In the genomic region with DNA sequence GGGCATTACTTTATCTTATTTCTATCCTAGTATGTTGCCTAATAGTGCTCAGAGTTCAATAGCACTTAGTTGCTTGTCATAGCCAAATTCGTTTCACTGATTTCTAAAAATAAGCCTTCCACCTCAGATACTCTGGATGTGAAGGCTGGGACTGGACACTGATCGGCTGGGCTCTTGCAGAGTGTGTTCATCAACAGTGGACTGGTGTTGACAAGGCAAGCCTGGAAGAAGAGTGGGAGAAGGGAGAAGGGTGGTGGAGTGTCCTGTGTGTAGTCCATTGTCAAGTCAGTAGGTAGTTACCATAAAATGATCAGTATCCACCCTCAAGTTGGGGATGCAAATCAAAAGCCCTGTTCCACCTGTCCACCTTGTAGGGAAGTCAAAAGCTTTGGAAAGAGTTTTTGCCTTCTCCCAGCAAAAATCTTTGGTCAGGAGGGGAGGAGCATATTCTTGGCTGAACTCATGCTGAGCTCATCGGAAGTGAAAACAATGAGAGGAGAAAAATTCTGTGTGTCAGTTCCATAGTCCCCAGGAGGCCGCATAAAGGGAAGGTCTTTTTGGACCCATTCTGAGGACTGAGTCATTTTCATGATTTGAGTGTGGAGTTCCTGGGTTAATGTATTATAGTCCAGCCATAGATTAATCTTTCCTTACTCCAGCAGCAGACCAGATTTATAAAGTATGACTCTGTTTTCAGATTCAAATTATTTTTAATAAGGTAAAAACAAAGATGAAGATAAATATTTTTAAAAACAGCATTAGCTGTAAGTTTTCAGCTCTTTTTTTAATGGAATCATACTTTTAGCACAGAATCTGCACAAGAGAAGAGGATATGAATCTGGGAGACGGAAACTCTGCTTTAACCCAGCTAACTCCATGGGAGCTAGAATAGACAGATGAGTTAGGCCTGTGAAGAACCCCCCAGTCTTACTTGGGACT, we compare ENCODE assay signal across 8 cellular contexts.
DNase-seq lines count a peak whose midpoint lies in the region; ATAC-seq and TF ChIP-seq lines count a peak whose summit lies in the region.

No MANE protein-coding gene starts in this region.

- no peaks in the 10 kb centered on the region for H3K27me3 ChIP-seq in sigmoid colon

- no peak for DNase-seq in activated CD8-positive, alpha-beta T cell treated with anti-CD3 and anti-CD28 coated beads for 36 hours
- no peak for DNase-seq in activated CD8-positive, alpha-beta T cell treated with anti-CD3 and anti-CD28 coated beads, Interleukin-2, amount 10 ng/mL, durations not matched to agents 7 days and 5 days
- DNase-seq in amniotic epithelial cell (ENCODE audit: low read depth) (peak; percentile 77), left ventricle myocardium superior (peak; percentile 57), sigmoid colon (no peak), mesenteric fat pad (ENCODE audit: low spot score) (no peak)
- DNase-seq in activated CD4-positive, alpha-beta T cell treated with anti-CD3 and anti-CD28 coated beads, Interleukin-2, amount 10 ng/mL, durations not matched to agents 7 days and 5 days, result no peak

- H3K4me1 Mint-ChIP-seq in activated CD8-positive, alpha-beta T cell treated with anti-CD3 and anti-CD28 coated beads for 36 hours (ENCODE audit: low read depth), result peaks cover 59% of the 10 kb centered on the region
- peaks cover 54% of the 10 kb centered on the region for H3K4me1 Mint-ChIP-seq in activated CD8-positive, alpha-beta T cell treated with anti-CD3 and anti-CD28 coated beads, Interleukin-2, amount 10 ng/mL, durations not matched to agents 7 days and 5 days (ENCODE audit: low read depth)
- peaks cover 56% of the 10 kb centered on the region for H3K4me1 Mint-ChIP-seq in activated CD4-positive, alpha-beta T cell treated with anti-CD3 and anti-CD28 coated beads, Interleukin-2, amount 10 ng/mL, durations not matched to agents 7 days and 5 days
- H3K4me1 Mint-ChIP-seq in stimulated activated memory B cell treated with anti-CD40 and anti-IgM and Interleukin-4, amounts not matched to agents 10 μg/mL and 1 μg/mL and 100 μg/mL, for 72 hours, result peaks cover 40% of the 10 kb centered on the region

- H3K27ac Mint-ChIP-seq in activated CD8-positive, alpha-beta T cell treated with anti-CD3 and anti-CD28 coated beads for 36 hours, result peak overlapping the region; percentile 6
- no peak overlapping the region for H3K27ac Mint-ChIP-seq in activated CD8-positive, alpha-beta T cell treated with anti-CD3 and anti-CD28 coated beads, Interleukin-2, amount 10 ng/mL, durations not matched to agents 7 days and 5 days
- no peak overlapping the region for H3K27ac Mint-ChIP-seq in activated CD4-positive, alpha-beta T cell treated with anti-CD3 and anti-CD28 coated beads, Interleukin-2, amount 10 ng/mL, durations not matched to agents 7 days and 5 days
- H3K27ac Mint-ChIP-seq in stimulated activated memory B cell treated with anti-CD40 and anti-IgM and Interleukin-4, amounts not matched to agents 10 μg/mL and 1 μg/mL and 100 μg/mL, for 72 hours, result no peak overlapping the region

- no peaks in the 10 kb centered on the region for H3K9me3 ChIP-seq in sigmoid colon

- peaks cover 7 to 35% (median 17%) of the 10 kb centered on the region in 4 donors for H3K36me3 ChIP-seq in sigmoid colon

- TF ChIP-seq POLR2A in sigmoid colon (IDR thresholded peaks at IDR 0.05), result no peak

- H3K27me3 Mint-ChIP-seq in activated CD8-positive, alpha-beta T cell treated with anti-CD3 and anti-CD28 coated beads for 36 hours, result no peaks in the 10 kb centered on the region
- H3K27me3 Mint-ChIP-seq in activated CD8-positive, alpha-beta T cell treated with anti-CD3 and anti-CD28 coated beads, Interleukin-2, amount 10 ng/mL, durations not matched to agents 7 days and 5 days (ENCODE audit: low read depth), result no peaks in the 10 kb centered on the region
- no peaks in the 10 kb centered on the region for H3K27me3 Mint-ChIP-seq in activated CD4-positive, alpha-beta T cell treated with anti-CD3 and anti-CD28 coated beads, Interleukin-2, amount 10 ng/mL, durations not matched to agents 7 days and 5 days
- no peaks in the 10 kb centered on the region for H3K27me3 Mint-ChIP-seq in stimulated activated memory B cell treated with anti-CD40 and anti-IgM and Interleukin-4, amounts not matched to agents 10 μg/mL and 1 μg/mL and 100 μg/mL, for 72 hours

- H3K4me3 Mint-ChIP-seq in activated CD8-positive, alpha-beta T cell treated with anti-CD3 and anti-CD28 coated beads for 36 hours, result no peak overlapping the region
- no peak overlapping the region for H3K4me3 Mint-ChIP-seq in activated CD8-positive, alpha-beta T cell treated with anti-CD3 and anti-CD28 coated beads, Interleukin-2, amount 10 ng/mL, durations not matched to agents 7 days and 5 days
- no peak overlapping the region for H3K4me3 Mint-ChIP-seq in activated CD4-positive, alpha-beta T cell treated with anti-CD3 and anti-CD28 coated beads, Interleukin-2, amount 10 ng/mL, durations not matched to agents 7 days and 5 days
- no peak overlapping the region for H3K4me3 Mint-ChIP-seq in stimulated activated memory B cell treated with anti-CD40 and anti-IgM and Interleukin-4, amounts not matched to agents 10 μg/mL and 1 μg/mL and 100 μg/mL, for 72 hours

- 61 to 63% methylated on average over 5 of the region's 5 CpGs for WGBS in sigmoid colon, 2 donors

- CTCF ChIA-PET in activated CD8-positive, alpha-beta T cell treated with anti-CD3 and anti-CD28 coated beads for 36 hours (lab: Charles Lee), result interaction anchor here (0.9 to 5.0 kb wide), 3 partner anchors 18 to 209 kb away, joined by 3 to 34 read pairs (median 4); no protein-coding TSS in a partner anchor
- CTCF ChIA-PET in activated CD8-positive, alpha-beta T cell treated with anti-CD3 and anti-CD28 coated beads, Interleukin-2, amount 10 ng/mL, durations not matched to agents 7 days and 5 days (lab: Charles Lee), result interaction anchor here (1.5 to 8.4 kb wide), 2 partner anchors 17 to 23 kb away, joined by 3 to 66 read pairs; no protein-coding TSS in a partner anchor
- CTCF ChIA-PET in activated CD4-positive, alpha-beta T cell treated with anti-CD3 and anti-CD28 coated beads, Interleukin-2, amount 10 ng/mL, durations not matched to agents 7 days and 5 days (lab: Charles Lee), result interaction anchor here (0.9 to 1.4 kb wide), 5 partner anchors 13 to 226 kb away, joined by 3 to 4 read pairs (median 3); no protein-coding TSS in a partner anchor

- TF ChIP-seq EP300 in sigmoid colon (IDR thresholded peaks at IDR 0.05), result no peak

- no peaks in the 10 kb centered on the region for H3K9me3 Mint-ChIP-seq in activated CD8-positive, alpha-beta T cell treated with anti-CD3 and anti-CD28 coated beads for 36 hours
- H3K9me3 Mint-ChIP-seq in activated CD8-positive, alpha-beta T cell treated with anti-CD3 and anti-CD28 coated beads, Interleukin-2, amount 10 ng/mL, durations not matched to agents 7 days and 5 days (ENCODE audit: insufficient read depth), result no peaks in the 10 kb centered on the region
- no peaks in the 10 kb centered on the region for H3K9me3 Mint-ChIP-seq in activated CD4-positive, alpha-beta T cell treated with anti-CD3 and anti-CD28 coated beads, Interleukin-2, amount 10 ng/mL, durations not matched to agents 7 days and 5 days
- no peaks in the 10 kb centered on the region for H3K9me3 Mint-ChIP-seq in stimulated activated memory B cell treated with anti-CD40 and anti-IgM and Interleukin-4, amounts not matched to agents 10 μg/mL and 1 μg/mL and 100 μg/mL, for 72 hours

- no peak for TF ChIP-seq CTCF in activated CD8-positive, alpha-beta T cell treated with anti-CD3 and anti-CD28 coated beads for 36 hours (IDR thresholded peaks at IDR 0.05)
- no peak for TF ChIP-seq CTCF in sigmoid colon (IDR thresholded peaks at IDR 0.05)

- no peak for ATAC-seq in activated CD8-positive, alpha-beta T cell treated with anti-CD3 and anti-CD28 coated beads for 36 hours
- no peak for ATAC-seq in activated CD8-positive, alpha-beta T cell treated with anti-CD3 and anti-CD28 coated beads, Interleukin-2, amount 10 ng/mL, durations not matched to agents 7 days and 5 days
- peak; percentile 85 for ATAC-seq in left ventricle myocardium superior
- no peak for ATAC-seq in stimulated activated memory B cell treated with anti-CD40 and anti-IgM and Interleukin-4, amounts not matched to agents 10 μg/mL and 1 μg/mL and 100 μg/mL, for 72 hours

- H3K4me1 ChIP-seq in sigmoid colon, result peaks cover 0 to 92% (median 67%) of the 10 kb centered on the region in 4 donors

- H3K27ac ChIP-seq in sigmoid colon, result peak overlapping the region; percentile 66 to 84 (median 77)

- no peak overlapping the region for H3K4me3 ChIP-seq in sigmoid colon

- H3K36me3 Mint-ChIP-seq in activated CD8-positive, alpha-beta T cell treated with anti-CD3 and anti-CD28 coated beads for 36 hours (ENCODE audit: low read depth), result peaks cover 42% of the 10 kb centered on the region
- H3K36me3 Mint-ChIP-seq in activated CD8-positive, alpha-beta T cell treated with anti-CD3 and anti-CD28 coated beads, Interleukin-2, amount 10 ng/mL, durations not matched to agents 7 days and 5 days (ENCODE audit: low read depth), result peaks cover 66% of the 10 kb centered on the region
- H3K36me3 Mint-ChIP-seq in activated CD4-positive, alpha-beta T cell treated with anti-CD3 and anti-CD28 coated beads, Interleukin-2, amount 10 ng/mL, durations not matched to agents 7 days and 5 days (ENCODE audit: low read depth), result peaks cover 61% of the 10 kb centered on the region
- H3K36me3 Mint-ChIP-seq in stimulated activated memory B cell treated with anti-CD40 and anti-IgM and Interleukin-4, amounts not matched to agents 10 μg/mL and 1 μg/mL and 100 μg/mL, for 72 hours, result peaks cover 44% of the 10 kb centered on the region

- intact Hi-C loops in activated CD8-positive, alpha-beta T cell treated with anti-CD3 and anti-CD28 coated beads for 36 hours (cut with micrococcal nuclease), result no loop called here
- intact Hi-C loops in left ventricle myocardium superior (cut with micrococcal nuclease), result no loop called here
- intact Hi-C loops in sigmoid colon (cut with DNase I), result no loop called here

- POLR2A ChIA-PET in activated CD8-positive, alpha-beta T cell treated with anti-CD3 and anti-CD28 coated beads for 36 hours (lab: Charles Lee), result interaction anchor here (0.9 kb wide), 1 partner anchor 182 kb away, joined by 4 read pairs; no protein-coding TSS in a partner anchor
- POLR2A ChIA-PET in activated CD8-positive, alpha-beta T cell treated with anti-CD3 and anti-CD28 coated beads, Interleukin-2, amount 10 ng/mL, durations not matched to agents 7 days and 5 days (lab: Charles Lee), result interaction anchor here (0.7 to 1.6 kb wide), 2 partner anchors 97 to 187 kb away, joined by 3 read pairs; no protein-coding TSS in a partner anchor
- POLR2A ChIA-PET in activated CD4-positive, alpha-beta T cell treated with anti-CD3 and anti-CD28 coated beads, Interleukin-2, amount 10 ng/mL, durations not matched to agents 7 days and 5 days (lab: Charles Lee), result interaction anchor here (0.6 kb wide), 1 partner anchor 1071 kb away, joined by 3 read pairs; no protein-coding TSS in a partner anchor

Comparison
In these comparisons a context has a peak if more than half of its experiments do, and no peak if none do; other contexts are left out.
1. DNase-seq: peak in amniotic epithelial cell (single experiment) and left ventricle myocardium superior (single experiment); none in activated CD8-positive, alpha-beta T cell treated with anti-CD3 and anti-CD28 coated beads for 36 hours (single experiment), activated CD8-positive, alpha-beta T cell treated with anti-CD3 and anti-CD28 coated beads, Interleukin-2, amount 10 ng/mL, durations not matched to agents 7 days and 5 days (single experiment), sigmoid colon (single experiment), mesenteric fat pad (single experiment) and activated CD4-positive, alpha-beta T cell treated with anti-CD3 and anti-CD28 coated beads, Interleukin-2, amount 10 ng/mL, durations not matched to agents 7 days and 5 days (single experiment).